In the genomic region with DNA sequence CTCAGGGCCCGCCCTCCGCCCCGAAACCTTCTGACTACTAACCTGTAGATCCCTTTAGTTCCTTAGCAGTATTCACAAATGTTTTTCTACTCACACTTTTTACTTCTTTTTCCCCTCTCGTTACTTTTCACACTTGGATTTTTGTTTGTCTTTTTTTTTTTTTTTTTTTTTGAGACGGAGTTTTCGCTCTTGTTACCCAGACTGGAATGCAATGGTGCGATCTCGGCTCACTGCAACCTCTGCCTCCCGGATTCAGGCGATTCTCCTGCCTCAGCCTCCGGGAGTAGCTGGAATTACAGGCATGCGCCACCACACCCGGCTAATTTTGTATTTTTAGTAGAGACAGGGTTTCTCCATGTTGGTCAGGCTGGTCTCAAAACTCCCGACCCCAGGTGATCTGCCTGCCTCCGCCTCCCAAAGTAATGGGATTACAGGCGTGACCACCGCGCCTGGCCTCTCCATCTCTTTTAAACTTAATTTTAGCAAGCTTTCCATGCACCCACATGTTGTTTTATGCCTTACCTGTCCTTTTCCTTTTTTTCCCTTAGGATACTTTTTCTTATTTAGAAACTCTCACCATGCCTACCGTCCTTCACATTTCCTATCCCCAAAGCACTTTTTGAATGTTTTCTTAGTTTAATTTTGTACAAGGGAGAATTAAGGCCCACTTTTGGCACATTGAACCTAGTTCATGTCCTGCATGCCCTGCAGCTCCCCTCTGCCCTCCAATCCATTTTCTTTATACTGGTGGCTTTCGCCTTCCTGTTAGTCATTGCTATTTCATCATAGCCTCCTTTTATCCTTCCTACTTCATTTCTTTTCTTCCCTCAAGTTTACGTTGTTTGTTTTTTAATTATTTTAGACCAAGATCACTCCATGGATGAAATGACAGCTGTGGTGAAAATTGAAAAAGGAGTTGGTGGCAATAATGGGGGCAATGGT, we compare ENCODE assay signal across 8 cellular contexts. TPM values are rescaled to one million over a fixed set of nuclear protein-coding genes. Genes with fewer than 3 reads are reported as not detected.
DNase-seq lines count a peak whose midpoint lies in the region; ATAC-seq and TF ChIP-seq lines count a peak whose summit lies in the region.

No MANE protein-coding gene starts in this region.

- H3K27me3 ChIP-seq in gastroesophageal sphincter (no peaks in the 10 kb centered on the region), sigmoid colon (no peaks in the 10 kb centered on the region)

- H3K27ac ChIP-seq in VCaP, result peak overlapping the region; percentile 97
- H3K27ac ChIP-seq in gastroesophageal sphincter, result peak overlapping the region; percentile 41 to 100 (median 100)
- peak overlapping the region; percentile 95 to 100 (median 98) for H3K27ac ChIP-seq in sigmoid colon

- peaks cover 40% of the 10 kb centered on the region for H3K36me3 Mint-ChIP-seq in activated CD4-positive, alpha-beta T cell treated with anti-CD3 and anti-CD28 coated beads, Interleukin-2, amount 10 ng/mL, durations not matched to agents 7 days and 5 days (ENCODE audit: low read depth)
- peaks cover 57% of the 10 kb centered on the region for H3K36me3 Mint-ChIP-seq in stimulated activated effector memory CD8-positive, alpha-beta T cell treated with anti-CD3 and anti-CD28 coated beads, Interleukin-12 subunit alpha, Interleukin-12 subunit beta, amount 100 ng/mL, for 72 hours

- H3K4me1 ChIP-seq in gastroesophageal sphincter, result peaks cover 9 to 58% (median 52%) of the 10 kb centered on the region in 3 donors
- H3K4me1 ChIP-seq in sigmoid colon, result peaks cover 0 to 60% (median 60%) of the 10 kb centered on the region in 4 donors

- WGBS in gastroesophageal sphincter (ENCODE audit: low coverage in 1 of 2), 2 donors, result 4 to 7% methylated on average over 20 of the region's 21 CpGs
- WGBS in sigmoid colon, 2 donors, result 7 to 18% methylated on average over 21 of the region's 21 CpGs

- H3K4me3 Mint-ChIP-seq in activated CD4-positive, alpha-beta T cell treated with anti-CD3 and anti-CD28 coated beads, Interleukin-2, amount 10 ng/mL, durations not matched to agents 7 days and 5 days, result peak overlapping the region; percentile 85
- H3K4me3 Mint-ChIP-seq in stimulated activated effector memory CD8-positive, alpha-beta T cell treated with anti-CD3 and anti-CD28 coated beads, Interleukin-12 subunit alpha, Interleukin-12 subunit beta, amount 100 ng/mL, for 72 hours, result no peak overlapping the region

- TF ChIP-seq EP300 in gastroesophageal sphincter (IDR thresholded peaks at IDR 0.05) (no peak), sigmoid colon (IDR thresholded peaks at IDR 0.05) (no peak)

- H3K9me3 ChIP-seq in gastroesophageal sphincter (no peaks in the 10 kb centered on the region), sigmoid colon (no peaks in the 10 kb centered on the region)

- H3K4me3 ChIP-seq in gastroesophageal sphincter (peak overlapping the region; percentile 50 to 86), sigmoid colon (peak overlapping the region; percentile 42 to 90 (median 79))

- CTCF ChIA-PET in activated CD4-positive, alpha-beta T cell treated with anti-CD3 and anti-CD28 coated beads, Interleukin-2, amount 10 ng/mL, durations not matched to agents 7 days and 5 days (lab: Charles Lee), result interaction anchor here (0.6 to 4.1 kb wide), 14 partner anchors 16 to 244 kb away, joined by 3 to 34 read pairs (median 4); a partner anchor contains a TSS

- no peak for TF ChIP-seq CTCF in VCaP (conservative IDR thresholded peaks at IDR 0.05)
- TF ChIP-seq CTCF in gastroesophageal sphincter (IDR thresholded peaks at IDR 0.05), result no peak
- no peak for TF ChIP-seq CTCF in sigmoid colon (IDR thresholded peaks at IDR 0.05)

- H3K27me3 Mint-ChIP-seq in activated CD4-positive, alpha-beta T cell treated with anti-CD3 and anti-CD28 coated beads, Interleukin-2, amount 10 ng/mL, durations not matched to agents 7 days and 5 days, result no peaks in the 10 kb centered on the region

- peak overlapping the region; percentile 90 for H3K27ac Mint-ChIP-seq in activated CD4-positive, alpha-beta T cell treated with anti-CD3 and anti-CD28 coated beads, Interleukin-2, amount 10 ng/mL, durations not matched to agents 7 days and 5 days
- H3K27ac Mint-ChIP-seq in stimulated activated effector memory CD8-positive, alpha-beta T cell treated with anti-CD3 and anti-CD28 coated beads, Interleukin-12 subunit alpha, Interleukin-12 subunit beta, amount 100 ng/mL, for 72 hours, result no peak overlapping the region

- ATAC-seq in gastroesophageal sphincter (no peak), GM21381 (IDR thresholded peaks at IDR 0.05; ENCODE audit: unreplicated experiment) (no peak)
- no peak for ATAC-seq in stimulated activated effector memory CD8-positive, alpha-beta T cell treated with anti-CD3 and anti-CD28 coated beads, Interleukin-12 subunit alpha, Interleukin-12 subunit beta, amount 100 ng/mL, for 72 hours

- H3K4me1 Mint-ChIP-seq in activated CD4-positive, alpha-beta T cell treated with anti-CD3 and anti-CD28 coated beads, Interleukin-2, amount 10 ng/mL, durations not matched to agents 7 days and 5 days, result peaks cover 45% of the 10 kb centered on the region
- peaks cover 37% of the 10 kb centered on the region for H3K4me1 Mint-ChIP-seq in stimulated activated effector memory CD8-positive, alpha-beta T cell treated with anti-CD3 and anti-CD28 coated beads, Interleukin-12 subunit alpha, Interleukin-12 subunit beta, amount 100 ng/mL, for 72 hours

- no peaks in the 10 kb centered on the region for H3K9me3 Mint-ChIP-seq in activated CD4-positive, alpha-beta T cell treated with anti-CD3 and anti-CD28 coated beads, Interleukin-2, amount 10 ng/mL, durations not matched to agents 7 days and 5 days
- H3K9me3 Mint-ChIP-seq in stimulated activated effector memory CD8-positive, alpha-beta T cell treated with anti-CD3 and anti-CD28 coated beads, Interleukin-12 subunit alpha, Interleukin-12 subunit beta, amount 100 ng/mL, for 72 hours, result no peaks in the 10 kb centered on the region

- intact Hi-C loops in sigmoid colon (cut with DNase I), result no loop called here

- DNase-seq in activated CD4-positive, alpha-beta T cell treated with anti-CD3 and anti-CD28 coated beads, Interleukin-2, amount 10 ng/mL, durations not matched to agents 7 days and 5 days, result no peak
- DNase-seq in activated CD4-positive, alpha-beta T cell treated with anti-CD3 and anti-CD28 coated beads for 4 hours, result no peak
- DNase-seq in sigmoid colon, result peak; percentile 75
- no peak for DNase-seq in activated effector memory CD4-positive, alpha-beta T cell treated with Interleukin-2 at 50 U/mL for 16 hours
- no peak for DNase-seq in stimulated activated effector memory CD8-positive, alpha-beta T cell treated with anti-CD3 and anti-CD28 coated beads, Interleukin-12 subunit alpha, Interleukin-12 subunit beta, amount 100 ng/mL, for 72 hours (ENCODE audit: low spot score in 2 of 2)

- H3K36me3 ChIP-seq in gastroesophageal sphincter (peaks cover 0 to 44% of the 10 kb centered on the region in 2 donors), sigmoid colon (peaks cover 7 to 48% (median 30%) of the 10 kb centered on the region in 4 donors)

- POLR2A ChIA-PET in activated CD4-positive, alpha-beta T cell treated with anti-CD3 and anti-CD28 coated beads, Interleukin-2, amount 10 ng/mL, durations not matched to agents 7 days and 5 days (lab: Charles Lee), result no interaction called here

- TF ChIP-seq POLR2A in gastroesophageal sphincter (IDR thresholded peaks at IDR 0.05) (no peak), sigmoid colon (IDR thresholded peaks at IDR 0.05) (no peak)

RNA-seq across cellular contexts. Expression of a gene that starts 1.1 kb away (rescaled TPM):
- 10 to 100 TPM; 94.8 to 99.3 TPM for total RNA-seq in activated CD4-positive, alpha-beta T cell treated with anti-CD3 and anti-CD28 coated beads, Interleukin-2, amount 10 ng/mL, durations not matched to agents 7 days and 5 days
- total RNA-seq in gastroesophageal sphincter (10 to 100 TPM; 68.0 to 80.5 (median 74.0) TPM), sigmoid colon (10 to 100 TPM; 53.2 to 69.8 (median 61.0) TPM)
- polyA plus RNA-seq in sigmoid colon, result 10 to 100 TPM; 11.4 to 32.8 (median 16.0) TPM

RNA-seq across cellular contexts. Expression of a gene that starts 42.6 kb away (rescaled TPM):
- not detected for total RNA-seq in activated CD4-positive, alpha-beta T cell treated with anti-CD3 and anti-CD28 coated beads, Interleukin-2, amount 10 ng/mL, durations not matched to agents 7 days and 5 days
- total RNA-seq in gastroesophageal sphincter (under 1 TPM in 1 of 4 donors, not detected in 3; 0.13 TPM), sigmoid colon (not detected)
- polyA plus RNA-seq in sigmoid colon, result under 1 TPM in 1 of 3 donors, not detected in 2; 0.60 TPM

RNA-seq across cellular contexts. Expression of a gene that starts 44.9 kb away (rescaled TPM):
- not detected for total RNA-seq in activated CD4-positive, alpha-beta T cell treated with anti-CD3 and anti-CD28 coated beads, Interleukin-2, amount 10 ng/mL, durations not matched to agents 7 days and 5 days
- not detected for total RNA-seq in gastroesophageal sphincter
- not detected for total RNA-seq in sigmoid colon
- polyA plus RNA-seq in sigmoid colon, result not detected

RNA-seq across cellular contexts. Expression of a gene that starts 59.7 kb away (rescaled TPM):
- total RNA-seq in activated CD4-positive, alpha-beta T cell treated with anti-CD3 and anti-CD28 coated beads, Interleukin-2, amount 10 ng/mL, durations not matched to agents 7 days and 5 days, result 10 to 100 TPM; 59.1 to 63.0 TPM
- total RNA-seq in gastroesophageal sphincter (10 to 100 TPM; 36.4 to 88.9 (median 46.5) TPM), sigmoid colon (10 to 100 TPM; 38.2 to 62.0 (median 47.4) TPM)
- 10 to 100 TPM; 10.6 to 35.6 (median 15.0) TPM for polyA plus RNA-seq in sigmoid colon
